In the genomic region with DNA sequence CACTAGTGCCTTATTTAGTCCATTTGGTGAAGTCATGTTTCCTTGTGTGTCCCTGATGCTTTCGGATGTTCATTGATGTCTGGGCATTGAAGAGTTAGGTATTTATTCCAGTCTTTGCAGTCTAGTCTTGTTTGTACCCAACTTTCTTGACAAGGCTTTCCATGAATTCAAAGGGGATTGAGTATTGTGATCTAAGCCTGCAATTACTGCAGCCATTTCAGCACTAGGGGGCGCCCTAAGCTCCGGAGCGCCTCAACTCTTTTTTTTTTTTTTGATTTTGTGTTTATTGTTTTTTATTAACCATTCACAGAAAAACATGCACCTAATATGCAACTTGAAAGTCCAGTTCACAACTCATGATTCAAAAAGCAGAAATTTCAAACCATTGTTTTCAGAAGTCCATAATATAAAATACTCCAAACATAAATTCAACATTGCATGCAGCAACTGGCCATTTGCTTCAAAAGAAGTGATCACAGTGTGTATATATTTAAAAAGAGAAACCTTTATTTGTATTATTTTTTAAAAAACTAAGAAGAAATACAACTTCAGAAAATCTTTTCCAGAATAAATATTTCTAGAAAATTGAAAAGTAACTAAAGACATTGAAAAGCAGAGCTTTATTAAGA, we compare ENCODE assay signal across 1 cellular context.
TF ChIP-seq lines count a peak whose summit lies in the region.

No MANE protein-coding gene starts in this region.

TF ChIP-seq in K562, 482 proteins besides CTCF, POLR2A, EP300 and RAD21 (continued from another document):
- TF ChIP-seq, protein P1, sequence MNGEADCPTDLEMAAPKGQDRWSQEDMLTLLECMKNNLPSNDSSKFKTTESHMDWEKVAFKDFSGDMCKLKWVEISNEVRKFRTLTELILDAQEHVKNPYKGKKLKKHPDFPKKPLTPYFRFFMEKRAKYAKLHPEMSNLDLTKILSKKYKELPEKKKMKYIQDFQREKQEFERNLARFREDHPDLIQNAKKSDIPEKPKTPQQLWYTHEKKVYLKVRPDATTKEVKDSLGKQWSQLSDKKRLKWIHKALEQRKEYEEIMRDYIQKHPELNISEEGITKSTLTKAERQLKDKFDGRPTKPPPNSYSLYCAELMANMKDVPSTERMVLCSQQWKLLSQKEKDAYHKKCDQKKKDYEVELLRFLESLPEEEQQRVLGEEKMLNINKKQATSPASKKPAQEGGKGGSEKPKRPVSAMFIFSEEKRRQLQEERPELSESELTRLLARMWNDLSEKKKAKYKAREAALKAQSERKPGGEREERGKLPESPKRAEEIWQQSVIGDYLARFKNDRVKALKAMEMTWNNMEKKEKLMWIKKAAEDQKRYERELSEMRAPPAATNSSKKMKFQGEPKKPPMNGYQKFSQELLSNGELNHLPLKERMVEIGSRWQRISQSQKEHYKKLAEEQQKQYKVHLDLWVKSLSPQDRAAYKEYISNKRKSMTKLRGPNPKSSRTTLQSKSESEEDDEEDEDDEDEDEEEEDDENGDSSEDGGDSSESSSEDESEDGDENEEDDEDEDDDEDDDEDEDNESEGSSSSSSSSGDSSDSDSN (IDR thresholded peaks at IDR 0.05; ENCODE audit: borderline replicate concordance in 1 of 2, low read depth in 2 of 2, low read length in 2 of 2): no peak
- TF ChIP-seq MAFF (IDR thresholded peaks at IDR 0.05; ENCODE audit: low read length): no peak
